In the genomic region with DNA sequence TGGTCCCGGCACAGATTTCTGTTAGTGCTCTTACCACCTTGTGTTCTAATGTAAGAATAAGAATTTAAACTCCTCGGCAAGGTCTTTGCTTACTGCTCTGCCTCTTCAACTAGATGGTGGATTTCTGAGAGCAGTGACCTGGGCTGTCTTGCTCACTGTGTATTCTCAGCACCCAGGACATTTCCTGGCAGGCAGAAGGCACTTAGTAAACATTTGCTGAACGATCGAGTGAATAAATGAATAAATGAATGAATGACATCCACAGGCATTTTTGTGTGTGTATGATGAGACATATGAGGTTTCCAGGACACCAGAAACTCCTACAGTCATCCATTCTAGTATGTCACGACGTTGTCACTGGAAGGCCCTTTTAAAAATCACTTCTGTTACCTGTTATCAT, we compare ENCODE assay signal across 14 cellular contexts.
DNase-seq lines count a peak whose midpoint lies in the region; ATAC-seq, FAIRE-seq and TF ChIP-seq lines count a peak whose summit lies in the region.
"Had no signal": no experiment of that assay in that cellular context is flagged by ENCODE, and none has a peak within 500 bp of the region (broad histone marks: within the 10 kb centered on the region; RNA-seq: fewer than 3 reads in every experiment).

No MANE protein-coding gene starts in this region.

- no peak overlapping the region for H2AFZ ChIP-seq in neural progenitor cell (replicated peaks)

- H4K20me1 ChIP-seq in neural progenitor cell (ENCODE audit: low read depth) = no peaks in the 10 kb centered on the region

- no peak overlapping the region for H3K4me3 ChIP-seq in endodermal cell (ENCODE audit: low read length)
- no peak overlapping the region for H3K4me3 ChIP-seq in neural progenitor cell
- H3K4me3 ChIP-seq in transverse colon = no peak overlapping the region

- H3K4me3 Mint-ChIP-seq in endodermal cell (no peak overlapping the region), neural progenitor cell (no peak overlapping the region)
- H3K4me3 Mint-ChIP-seq: activated naive CD8-positive, alpha-beta T cell treated with anti-CD3 and anti-CD28 coated beads, Interleukin-2, amount 10 ng/mL, durations not matched to agents 7 days and 5 days; WTC11 had no signal

- in situ Hi-C loops in transverse colon (cut with MboI; ENCODE audit: low pct_ligation_motif_present in 1 of 4, low pct_unique_long_range_greater_than_20kb in 1 of 4, low sequenced_read_pairs in 3 of 4) = no loop called here

- H3F3A ChIP-seq in neural progenitor cell (ENCODE audit: low read depth) = no peaks in the 10 kb centered on the region

- no peak overlapping the region for H3K4me2 ChIP-seq in neural progenitor cell

- H3K27ac Mint-ChIP-seq in endodermal cell = no peak overlapping the region
- peak overlapping the region; percentile 84 for H3K27ac Mint-ChIP-seq in neural progenitor cell
- H3K27ac Mint-ChIP-seq: activated naive CD8-positive, alpha-beta T cell treated with anti-CD3 and anti-CD28 coated beads, Interleukin-2, amount 10 ng/mL, durations not matched to agents 7 days and 5 days; WTC11 had no signal

- H3K9me3 Mint-ChIP-seq in endodermal cell (no peaks in the 10 kb centered on the region), neural progenitor cell (no peaks in the 10 kb centered on the region)
- H3K9me3 Mint-ChIP-seq: activated naive CD8-positive, alpha-beta T cell treated with anti-CD3 and anti-CD28 coated beads, Interleukin-2, amount 10 ng/mL, durations not matched to agents 7 days and 5 days; WTC11 had no signal

- no peaks in the 10 kb centered on the region for H3K9me3 ChIP-seq in endodermal cell (ENCODE audit: control insufficient read depth, low read length)
- no peaks in the 10 kb centered on the region for H3K9me3 ChIP-seq in neural progenitor cell (ENCODE audit: low read depth)
- no peaks in the 10 kb centered on the region for H3K9me3 ChIP-seq in transverse colon

- H3K79me2 ChIP-seq in neural progenitor cell (ENCODE audit: low read depth) = no peaks in the 10 kb centered on the region

- DNase-seq in RCC 7860 (ENCODE audit: low spot score) = peak; percentile 35
- no peak for DNase-seq in endodermal cell
- DNase-seq in neural progenitor cell (ENCODE audit: low spot score) = no peak
- DNase-seq in transverse colon = no peak
- no peak for DNase-seq in posterior cingulate gyrus
- DNase-seq: activated naive CD8-positive, alpha-beta T cell treated with anti-CD3 and anti-CD28 coated beads, Interleukin-2, amount 10 ng/mL, durations not matched to agents 7 days and 5 days; COR-L47; NCI-H187 treated with DMSO at 0.1 percent for 48 hours; NCI-H748 treated with DMSO at 0.1 percent for 48 hours; stimulated activated CD4-positive, alpha-beta T cell treated with anti-CD3 and anti-CD28 coated beads, Interleukin-4, amount 100 ng/mL, for 4 hours; stimulated activated naive CD8-positive, alpha-beta T cell treated with anti-CD3 and anti-CD28 coated beads, Interleukin-15, Interleukin-2, amounts not matched to agents 100 U/mL and 50 U/mL, for 24 hours had no signal

- TF ChIP-seq CTCF in endodermal cell (conservative IDR thresholded peaks at IDR 0.05) = no peak
- no peak for TF ChIP-seq CTCF in neural progenitor cell (IDR thresholded peaks at IDR 0.05)
- no peak for TF ChIP-seq CTCF in transverse colon (IDR thresholded peaks at IDR 0.05)

- FAIRE-seq in RCC 7860 (lab: Jason Lieb, UNC) = no peak

- H3K36me3 ChIP-seq in endodermal cell (ENCODE audit: control insufficient read depth, insufficient read depth, low read length) (no peaks in the 10 kb centered on the region), neural progenitor cell (no peaks in the 10 kb centered on the region), transverse colon (no peaks in the 10 kb centered on the region)

- ATAC-seq in GM21529 (IDR thresholded peaks at IDR 0.05; ENCODE audit: unreplicated experiment) (no peak), HG02938 (IDR thresholded peaks at IDR 0.05; ENCODE audit: unreplicated experiment) (no peak)
- ATAC-seq: stimulated activated naive CD8-positive, alpha-beta T cell treated with anti-CD3 and anti-CD28 coated beads, Interleukin-15, Interleukin-2, amounts not matched to agents 100 U/mL and 50 U/mL, for 24 hours; WTC11 had no signal

- H3K36me3 Mint-ChIP-seq in endodermal cell (ENCODE audit: low read depth) (no peaks in the 10 kb centered on the region), neural progenitor cell (no peaks in the 10 kb centered on the region)
- H3K36me3 Mint-ChIP-seq: activated naive CD8-positive, alpha-beta T cell treated with anti-CD3 and anti-CD28 coated beads, Interleukin-2, amount 10 ng/mL, durations not matched to agents 7 days and 5 days; WTC11 had no signal

- intact Hi-C loops in transverse colon (cut with DNase I; ENCODE audit: low total_unique reads) = no loop called here
- intact Hi-C loops in posterior cingulate gyrus (cut with DNase I) = loop anchor here (2.0 kb wide), 1 partner anchor 82 kb away; no protein-coding TSS in a partner anchor

- no peaks in the 10 kb centered on the region for H3K27me3 ChIP-seq in endodermal cell (ENCODE audit: control insufficient read depth, insufficient read depth, low read length, poor library complexity, severe bottlenecking)
- H3K27me3 ChIP-seq in neural progenitor cell = no peaks in the 10 kb centered on the region
- H3K27me3 ChIP-seq in transverse colon = no peaks in the 10 kb centered on the region

- H3K4me1 Mint-ChIP-seq in endodermal cell = peaks cover 2% of the 10 kb centered on the region
- peaks cover 22% of the 10 kb centered on the region for H3K4me1 Mint-ChIP-seq in neural progenitor cell
- H3K4me1 Mint-ChIP-seq: activated naive CD8-positive, alpha-beta T cell treated with anti-CD3 and anti-CD28 coated beads, Interleukin-2, amount 10 ng/mL, durations not matched to agents 7 days and 5 days had no signal

- TF ChIP-seq POLR2A in transverse colon (IDR thresholded peaks at IDR 0.05) = no peak

- H3K4me1 ChIP-seq in endodermal cell (ENCODE audit: control insufficient read depth, insufficient read depth, low read length) (no peaks in the 10 kb centered on the region), neural progenitor cell (no peaks in the 10 kb centered on the region), transverse colon (peaks cover 6 to 17% (median 10%) of the 10 kb centered on the region in 4 donors)

- H3K27me3 Mint-ChIP-seq in endodermal cell (ENCODE audit: insufficient read depth) (peaks cover 6% of the 10 kb centered on the region), neural progenitor cell (ENCODE audit: insufficient read depth, low read depth) (no peaks in the 10 kb centered on the region)

- H3K27ac ChIP-seq in endodermal cell (ENCODE audit: low read depth, low read length) (peak overlapping the region; percentile 88), neural progenitor cell (no peak overlapping the region), transverse colon (peak overlapping the region; percentile 55 to 81 (median 71))

- H3K9ac ChIP-seq in endodermal cell (ENCODE audit: extremely low read depth, low read length, poor library complexity, severe bottlenecking) (no peak overlapping the region), neural progenitor cell (no peak overlapping the region)

- TF ChIP-seq EP300 in transverse colon (IDR thresholded peaks at IDR 0.05; ENCODE audit: low read depth) = no peak

- 85 to 94% methylated on average over 3 to 6 of the region's 6 CpGs for WGBS in endodermal cell (ENCODE audit: insufficient coverage in 1 of 2, insufficient read length in 1 of 2), 2 experiments
- 66 to 89% methylated on average over 4 to 6 of the region's 6 CpGs for WGBS in transverse colon (ENCODE audit: low coverage in 1 of 2), 2 donors
